Comparison of ENCODE assay signal across 6 cellular contexts in the genomic region with DNA sequence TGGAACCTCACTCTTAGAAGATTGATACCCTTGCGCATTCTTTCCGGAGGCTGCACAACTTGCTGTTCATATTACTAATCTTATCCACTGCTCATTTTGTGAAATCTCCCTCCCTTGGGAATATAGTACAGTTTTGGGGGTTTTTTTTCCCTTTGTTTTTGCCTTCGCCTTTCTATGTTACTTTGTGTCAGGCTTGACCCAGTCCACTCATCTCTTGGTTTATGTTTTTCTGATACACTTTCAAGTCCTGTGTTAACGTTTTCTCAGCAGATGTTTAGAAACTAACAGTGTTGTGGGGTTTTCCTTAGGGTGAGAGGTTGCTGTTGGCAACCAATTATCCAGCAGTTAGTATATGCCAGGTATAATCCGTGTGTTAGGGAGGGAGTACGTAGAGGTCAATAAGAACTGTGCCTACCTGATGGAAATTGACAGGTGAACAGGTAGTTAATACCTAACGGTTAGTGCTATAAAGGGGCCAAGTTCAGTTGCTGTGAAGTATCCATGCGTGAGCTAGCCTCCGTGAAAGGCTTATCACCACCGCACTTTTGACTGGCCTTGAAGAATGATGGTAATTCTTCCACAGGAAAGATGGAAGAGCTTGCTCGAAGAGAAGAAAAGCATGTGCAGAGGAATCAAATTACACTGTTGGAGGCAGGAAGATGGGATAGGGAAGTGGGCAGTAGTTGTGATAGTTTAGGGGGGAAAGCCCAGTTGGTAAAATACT. TPM values are rescaled to one million over a fixed set of nuclear protein-coding genes. Genes with fewer than 3 reads are reported as not detected.
DNase-seq lines count a peak whose midpoint lies in the region; ATAC-seq and TF ChIP-seq lines count a peak whose summit lies in the region.

No MANE protein-coding gene starts in this region.

- peak in 2 of 3 donors; percentile 17 to 34 for DNase-seq in CD4-positive, CD25-positive, alpha-beta regulatory T cell
- DNase-seq in NAMALWA (ENCODE audit: low spot score) (peak; percentile 55), gastrocnemius medialis (no peak), middle frontal gyrus (ENCODE audit: extremely low spot score, low spot score) (no peak)
- peak in 2 of 3 experiments; percentile 3 to 16 for DNase-seq in effector memory CD8-positive, alpha-beta T cell
- no peak for DNase-seq in effector CD8-positive, alpha-beta T cell (lab: John Stamatoyannopoulos, UW)

- in situ Hi-C loops in gastrocnemius medialis (cut with MboI; ENCODE audit: low sequenced_read_pairs in 4 of 4), result no loop called here

- peak overlapping the region; percentile 90 to 97 (median 94) for H3K4me3 Mint-ChIP-seq in CD4-positive, CD25-positive, alpha-beta regulatory T cell
- H3K4me3 Mint-ChIP-seq in effector memory CD8-positive, alpha-beta T cell, result peak overlapping the region; percentile 93 to 94

- H3K4me1 Mint-ChIP-seq in CD4-positive, CD25-positive, alpha-beta regulatory T cell, result peaks cover 26 to 61% (median 54%) of the 10 kb centered on the region in 4 donors
- peaks cover 32 to 41% of the 10 kb centered on the region in 2 donors for H3K4me1 Mint-ChIP-seq in effector memory CD8-positive, alpha-beta T cell (ENCODE audit: low read depth in 2 of 2)

- H3K36me3 Mint-ChIP-seq in CD4-positive, CD25-positive, alpha-beta regulatory T cell, result peaks cover 5% of the 10 kb centered on the region
- H3K36me3 Mint-ChIP-seq in effector memory CD8-positive, alpha-beta T cell (ENCODE audit: insufficient read depth), result peaks cover 28% of the 10 kb centered on the region

- H3K4me1 ChIP-seq in CD4-positive, CD25-positive, alpha-beta regulatory T cell (ENCODE audit: control insufficient read depth, insufficient read depth, low read length, poor library complexity, severe bottlenecking), result peaks cover 30% of the 10 kb centered on the region
- peaks cover 34 to 48% of the 10 kb centered on the region in 2 donors for H3K4me1 ChIP-seq in gastrocnemius medialis

- no peak for TF ChIP-seq POLR2A in gastrocnemius medialis (IDR thresholded peaks at IDR 0.05)

- peaks cover 6% of the 10 kb centered on the region for H3K27me3 Mint-ChIP-seq in CD4-positive, CD25-positive, alpha-beta regulatory T cell
- H3K27me3 Mint-ChIP-seq in effector memory CD8-positive, alpha-beta T cell, result no peaks in the 10 kb centered on the region

- TF ChIP-seq CTCF in gastrocnemius medialis (IDR thresholded peaks at IDR 0.05 in 4 of 5, conservative IDR thresholded peaks at IDR 0.05 in 1 of 5), result no peak

- no peaks in the 10 kb centered on the region for H3K9me3 ChIP-seq in CD4-positive, CD25-positive, alpha-beta regulatory T cell (ENCODE audit: control insufficient read depth in 2 of 2, low read length in 2 of 2)
- H3K9me3 ChIP-seq in gastrocnemius medialis, result no peaks in the 10 kb centered on the region

- intact Hi-C loops in gastrocnemius medialis (cut with DNase I; ENCODE audit: low total_unique reads), result loop anchor here (2.0 to 10.0 kb wide), 5 partner anchors 21 to 1142 kb away; partner anchors contain the start of genes APOBEC2, MOCS1, PRICKLE4 and TOMM6

- H3K27ac Mint-ChIP-seq in CD4-positive, CD25-positive, alpha-beta regulatory T cell, result peak overlapping the region; percentile 92 to 94 (median 94)
- peak overlapping the region; percentile 95 for H3K27ac Mint-ChIP-seq in effector memory CD8-positive, alpha-beta T cell

- H3K27me3 ChIP-seq in CD4-positive, CD25-positive, alpha-beta regulatory T cell (ENCODE audit: control insufficient read depth, insufficient read depth, low read length), result no peaks in the 10 kb centered on the region
- no peaks in the 10 kb centered on the region for H3K27me3 ChIP-seq in gastrocnemius medialis

- no peaks in the 10 kb centered on the region for H3K9me3 Mint-ChIP-seq in CD4-positive, CD25-positive, alpha-beta regulatory T cell
- H3K9me3 Mint-ChIP-seq in effector memory CD8-positive, alpha-beta T cell, result no peaks in the 10 kb centered on the region

- H3K27ac ChIP-seq in CD4-positive, CD25-positive, alpha-beta regulatory T cell (ENCODE audit: insufficient read depth, low read length, poor library complexity, severe bottlenecking), result peak overlapping the region; percentile 97
- H3K27ac ChIP-seq in gastrocnemius medialis, result peak overlapping the region; percentile 97 to 99 (median 98)

- ATAC-seq in CD4-positive, CD25-positive, alpha-beta regulatory T cell (ENCODE audit: low read depth in 2 of 2), result no peak
- no peak for ATAC-seq in effector memory CD8-positive, alpha-beta T cell (replicated peaks)
- no peak for ATAC-seq in gastrocnemius medialis

- H3K36me3 ChIP-seq in CD4-positive, CD25-positive, alpha-beta regulatory T cell (ENCODE audit: control insufficient read depth, insufficient read depth, low read length), result peaks cover 15% of the 10 kb centered on the region
- peaks cover 0 to 2% of the 10 kb centered on the region in 2 donors for H3K36me3 ChIP-seq in gastrocnemius medialis

- H3K4me3 ChIP-seq in CD4-positive, CD25-positive, alpha-beta regulatory T cell (ENCODE audit: low read depth, low read length), result peak overlapping the region; percentile 90
- peak overlapping the region; percentile 75 to 93 (median 82) for H3K4me3 ChIP-seq in gastrocnemius medialis

RNA-seq across cellular contexts. Expression of gene NFYA, which starts 1.4 kb away (rescaled TPM):
- 37.9 TPM for total RNA-seq in CD4-positive, CD25-positive, alpha-beta regulatory T cell
- polyA plus RNA-seq in CD4-positive, CD25-positive, alpha-beta regulatory T cell, result 10 to 100 TPM; 15.9 to 24.1 (median 19.7) TPM
- total RNA-seq in gastrocnemius medialis, result 10 to 100 TPM in 2 of 4 donors, 1 to 10 TPM in 2; 7.2 to 11.6 (median 9.7) TPM

RNA-seq across cellular contexts. Expression of gene OARD1, which starts 2.0 kb away (rescaled TPM):
- 30.3 TPM for total RNA-seq in CD4-positive, CD25-positive, alpha-beta regulatory T cell
- polyA plus RNA-seq in CD4-positive, CD25-positive, alpha-beta regulatory T cell, result 10 to 100 TPM; 38.8 to 58.2 (median 53.6) TPM
- total RNA-seq in gastrocnemius medialis, result 10 to 100 TPM; 14.3 to 20.2 (median 15.1) TPM

RNA-seq across cellular contexts. Expression of gene APOBEC2, which starts 21.1 kb away (rescaled TPM):
- not detected for total RNA-seq in CD4-positive, CD25-positive, alpha-beta regulatory T cell
- 1 to 10 TPM in 1 of 4 donors, under 1 TPM in 3; 0.67 to 1.1 (median 0.88) TPM for polyA plus RNA-seq in CD4-positive, CD25-positive, alpha-beta regulatory T cell
- 100 to 1,000 TPM in 2 of 4 donors, 10 to 100 TPM in 2; 93.9 to 315 (median 106) TPM for total RNA-seq in gastrocnemius medialis

RNA-seq across cellular contexts. Expression of gene TSPO2, which starts 31.9 kb away (rescaled TPM):
- not detected for total RNA-seq in CD4-positive, CD25-positive, alpha-beta regulatory T cell
- polyA plus RNA-seq in CD4-positive, CD25-positive, alpha-beta regulatory T cell, result not detected
- not detected for total RNA-seq in gastrocnemius medialis

RNA-seq across cellular contexts. Expression of gene UNC5CL, which starts 35.1 kb away (rescaled TPM):
- total RNA-seq in CD4-positive, CD25-positive, alpha-beta regulatory T cell, result 4.4 TPM
- under 1 TPM; 0.11 to 0.68 (median 0.20) TPM for polyA plus RNA-seq in CD4-positive, CD25-positive, alpha-beta regulatory T cell
- total RNA-seq in gastrocnemius medialis, result under 1 TPM; 0.20 to 0.52 (median 0.29) TPM

Comparison
In these comparisons a context has a peak if more than half of its experiments do, and no peak if none do; other contexts are left out.
1. DNase-seq: peak in CD4-positive, CD25-positive, alpha-beta regulatory T cell (2 of 3), NAMALWA (single experiment) and effector memory CD8-positive, alpha-beta T cell (2 of 3); none in gastrocnemius medialis (0 of 2), middle frontal gyrus (single experiment) and effector CD8-positive, alpha-beta T cell (single experiment).
2. RNA of gene APOBEC2, which starts 21.1 kb away (total RNA-seq): 93.9 to 315 TPM in gastrocnemius medialis; not detected in CD4-positive, CD25-positive, alpha-beta regulatory T cell (single experiment); every median in the first group is over 10 times any median in the second.